Comparison of ENCODE assay signal across 11 cellular contexts in genomic region chr13:99464441-99464949, GRCh38. TPM values are rescaled to one million over a fixed set of nuclear protein-coding genes. Genes with fewer than 3 reads are reported as not detected.
DNase-seq lines count a peak whose midpoint lies in the region; ATAC-seq and FAIRE-seq lines count a peak whose summit lies in the region.
"Had no signal": no experiment of that assay in that cellular context is flagged by ENCODE, and none has a peak within 500 bp of the region (broad histone marks: within the 10 kb centered on the region; RNA-seq: fewer than 3 reads in every experiment).

No MANE protein-coding gene starts in this region.

- H3K27me3 Mint-ChIP-seq in dendritic cell treated with granulocyte-macrophage colony-stimulating factor and Interleukin-4, amounts not matched to agents 40 ng/mL and 50 ng/mL, for 4 days, result peaks cover 2% of the 10 kb centered on the region

- FAIRE-seq in small intestine (lab: Jason Lieb, UNC), result no peak
- FAIRE-seq: RCC 7860 had no signal

- H3K4me3 ChIP-seq in small intestine (ENCODE audit: low read depth in 1 of 2, low read length in 2 of 2) (no peak overlapping the region), neuronal stem cell (ENCODE audit: low read length in 2 of 2) (no peak overlapping the region)

- H3K9ac ChIP-seq in neuronal stem cell (ENCODE audit: low read depth, low read length, poor library complexity), result no peak overlapping the region

- H2AK5ac ChIP-seq in neuronal stem cell (ENCODE audit: low read depth, low read length), result no peak overlapping the region

- H2BK120ac ChIP-seq in neuronal stem cell (ENCODE audit: low read depth, low read length), result no peak overlapping the region

- H3K36me3 ChIP-seq in small intestine (ENCODE audit: control insufficient read depth in 2 of 2, insufficient read depth in 2 of 2, low read length in 2 of 2), result no peaks in the 10 kb centered on the region
- H3K36me3 ChIP-seq in neuronal stem cell (replicated peaks in 1 of 2; ENCODE audit: control insufficient read depth in 2 of 2, insufficient read depth in 2 of 2, low read length in 2 of 2), result no peaks in the 10 kb centered on the region

- H3K27ac ChIP-seq in small intestine (ENCODE audit: low read depth in 1 of 2, low read length in 1 of 2) (peak overlapping the region in 1 of 2 donors; percentile 82), neuronal stem cell (replicated peaks; ENCODE audit: low read length) (no peak overlapping the region)

- H2AFZ ChIP-seq in neuronal stem cell (ENCODE audit: low read length), result no peak overlapping the region

- H3K14ac ChIP-seq in neuronal stem cell (ENCODE audit: low read length), result no peak overlapping the region

- no peak overlapping the region for H4K91ac ChIP-seq in neuronal stem cell (ENCODE audit: low read depth, low read length, poor library complexity)

- H2BK5ac ChIP-seq in neuronal stem cell (ENCODE audit: low read length), result no peak overlapping the region

- no peak overlapping the region for H3K18ac ChIP-seq in neuronal stem cell (ENCODE audit: low read length)

- H3K23ac ChIP-seq in neuronal stem cell (ENCODE audit: low read depth, low read length, poor library complexity), result no peak overlapping the region

- WGBS in small intestine, 3 donors, result 55 to 80% (median 68%) methylated on average over 9 of the region's 9 CpGs
- no CpG with 5 or more reads among the region's 9 CpGs for WGBS in neuronal stem cell (ENCODE audit: extremely low coverage in 2 of 2, insufficient read length in 2 of 2, insufficient replicate concordance in 1 of 2), 2 donors

- no peak overlapping the region for H2BK15ac ChIP-seq in neuronal stem cell (ENCODE audit: low read length)

- H3K36me3 Mint-ChIP-seq in dendritic cell treated with granulocyte-macrophage colony-stimulating factor and Interleukin-4, amounts not matched to agents 40 ng/mL and 50 ng/mL, for 4 days (ENCODE audit: low read depth), result no peaks in the 10 kb centered on the region

- H3K9me3 ChIP-seq in small intestine (ENCODE audit: control insufficient read depth, low read depth), result no peaks in the 10 kb centered on the region
- H3K9me3 ChIP-seq in neuronal stem cell (replicated peaks in 1 of 2; ENCODE audit: control insufficient read depth in 2 of 2, insufficient read depth in 1 of 2, low read depth in 1 of 2, low read length in 2 of 2), result no peaks in the 10 kb centered on the region

- H3K27me3 ChIP-seq in small intestine (ENCODE audit: control insufficient read depth in 2 of 2, insufficient read depth in 2 of 2, low read length in 2 of 2) (peaks cover 0 to under 1% of the 10 kb centered on the region in 2 donors), neuronal stem cell (ENCODE audit: control insufficient read depth in 3 of 3, insufficient read depth in 3 of 3, low read depth in 1 of 3, low read length in 3 of 3) (peaks cover 0 to 9% (median 0%) of the 10 kb centered on the region in 3 experiments)

- ATAC-seq in activated CD4-positive, CD25-positive, alpha-beta regulatory T cell treated with anti-CD3 and anti-CD28 coated beads, Interleukin-2, amount 50 U/mL, for 24 hours, result peak; percentile 63 to 68
- ATAC-seq in HG03039 (IDR thresholded peaks at IDR 0.05; ENCODE audit: unreplicated experiment) (no peak), esophagus mucosa (no peak)

- intact Hi-C loops in dendritic cell treated with granulocyte-macrophage colony-stimulating factor and Interleukin-4, amounts not matched to agents 40 ng/mL and 50 ng/mL, for 4 days (cut with micrococcal nuclease), result no loop called here

- no peak overlapping the region for H3K4me2 ChIP-seq in neuronal stem cell (ENCODE audit: insufficient read depth, low read length, poor library complexity, severe bottlenecking)

- H3K27ac Mint-ChIP-seq in dendritic cell treated with granulocyte-macrophage colony-stimulating factor and Interleukin-4, amounts not matched to agents 40 ng/mL and 50 ng/mL, for 4 days, result peak overlapping the region; percentile 63

- H4K8ac ChIP-seq in neuronal stem cell (ENCODE audit: low read depth, low read length), result no peak overlapping the region

- H3K4me3 Mint-ChIP-seq in dendritic cell treated with granulocyte-macrophage colony-stimulating factor and Interleukin-4, amounts not matched to agents 40 ng/mL and 50 ng/mL, for 4 days, result peak overlapping the region; percentile 52

- no peaks in the 10 kb centered on the region for H3K9me3 Mint-ChIP-seq in dendritic cell treated with granulocyte-macrophage colony-stimulating factor and Interleukin-4, amounts not matched to agents 40 ng/mL and 50 ng/mL, for 4 days

- H3K79me1 ChIP-seq in neuronal stem cell (ENCODE audit: low read depth, low read length), result no peaks in the 10 kb centered on the region

- H3K4ac ChIP-seq in neuronal stem cell (ENCODE audit: low read length), result no peak overlapping the region

- H3K4me1 Mint-ChIP-seq in dendritic cell treated with granulocyte-macrophage colony-stimulating factor and Interleukin-4, amounts not matched to agents 40 ng/mL and 50 ng/mL, for 4 days (ENCODE audit: low read depth), result peaks cover 53% of the 10 kb centered on the region

- no peak overlapping the region for H2BK12ac ChIP-seq in neuronal stem cell (ENCODE audit: low read length)

- H3K4me1 ChIP-seq in small intestine (ENCODE audit: control insufficient read depth in 2 of 2, insufficient read depth in 1 of 2, low read depth in 1 of 2, low read length in 1 of 2) (no peaks in the 10 kb centered on the region), neuronal stem cell (ENCODE audit: control insufficient read depth in 2 of 2, insufficient read depth in 1 of 2, low read depth in 1 of 2, low read length in 2 of 2) (peaks cover 0 to 4% of the 10 kb centered on the region in 2 donors)

- DNase-seq in activated CD4-positive, CD25-positive, alpha-beta regulatory T cell treated with anti-CD3 and anti-CD28 coated beads, Interleukin-2, amount 50 U/mL, for 72 hours, result no peak
- DNase-seq in MV-4-11 (lab: John Stamatoyannopoulos, UW) (peak; percentile 60), small intestine (peak; percentile 6), neuronal stem cell (ENCODE audit: low spot score) (no peak)
- DNase-seq: ACHN, NCI-H1417 treated with DMSO at 0.1 percent for 48 hours had no signal

RNA-seq across cellular contexts. Expression of gene TM9SF2, which starts 36.8 kb away (rescaled TPM):
- polyA plus RNA-seq in small intestine, result 100 to 1,000 TPM in 1 of 3 donors, 10 to 100 TPM in 2; 35.6 to 144 (median 40.8) TPM
- total RNA-seq in esophagus mucosa, result 57.5 TPM
- 48.9 TPM for polyA plus RNA-seq in neuronal stem cell (2013, experiment 1 of 2)
- 48.3 TPM for polyA plus RNA-seq in neuronal stem cell (2013, experiment 2 of 2)

Comparison
In these comparisons a context has a peak if more than half of its experiments do, and no peak if none do; other contexts are left out.
1. ATAC-seq: peak in activated CD4-positive, CD25-positive, alpha-beta regulatory T cell treated with anti-CD3 and anti-CD28 coated beads, Interleukin-2, amount 50 U/mL, for 24 hours (2 of 2); none in HG03039 (single experiment) and esophagus mucosa (single experiment).
2. DNase-seq: peak in MV-4-11 (single experiment) and small intestine (single experiment); none in activated CD4-positive, CD25-positive, alpha-beta regulatory T cell treated with anti-CD3 and anti-CD28 coated beads, Interleukin-2, amount 50 U/mL, for 72 hours (single experiment) and neuronal stem cell (single experiment).